In genomic region chr16:64321881-64322280, GRCh38 we compare ENCODE assay signal across 10 cellular contexts.
"Had no signal": no experiment of that assay in that cellular context is flagged by ENCODE, and none has a peak within 500 bp of the region (broad histone marks: within the 10 kb centered on the region; RNA-seq: fewer than 3 reads in every experiment).

No MANE protein-coding gene starts in this region.

- H3K9me3 Mint-ChIP-seq: GM23338, HFFc6 had no signal

- FAIRE-seq: H1, HepG2 had no signal

- DNase-seq: H7, HFFc6, KBM-7 had no signal

- H2AFZ ChIP-seq: GM23338 had no signal

- H3K4me3 ChIP-seq: GM23338, HAP-1 had no signal

- H3K36me3 ChIP-seq: HAP-1 had no signal

- H3K27ac ChIP-seq: HL-60 had no signal

- H3K4me1 Mint-ChIP-seq: GM23338, IgD-negative memory B cell had no signal

- H3K4me2 ChIP-seq: GM23338 had no signal

- ATAC-seq: GM23338, HCT116, HepG2 had no signal

- H3K9me3 ChIP-seq: HAP-1 had no signal

- H3K27me3 Mint-ChIP-seq: IgD-negative memory B cell had no signal

- H3K36me3 Mint-ChIP-seq: IgD-negative memory B cell had no signal

- H3K4me1 ChIP-seq: HAP-1 had no signal

- H3K27ac Mint-ChIP-seq: GM23338, HFFc6, IgD-negative memory B cell had no signal

- H3K4me3 Mint-ChIP-seq: GM23338, HFFc6 had no signal
